ENCODE assay signal across 24 cellular contexts in genomic region chr4:5192271-5192670, GRCh38.
A peak's percentile ranks its signal among the peaks of the same experiment; 100 is the strongest.
DNase-seq lines count a peak whose midpoint lies in the region; ATAC-seq, FAIRE-seq and TF ChIP-seq lines count a peak whose summit lies in the region.
"Had no signal": no experiment of that assay in that cellular context is flagged by ENCODE, and none has a peak within 500 bp of the region (broad histone marks: within the 10 kb centered on the region; RNA-seq: fewer than 3 reads in every experiment).

No MANE protein-coding gene starts in this region.

- no TSS peak for BruUV-seq in mammary epithelial cell (replicated peaks; lab: Mats Ljungman, UMichigan)
- BruUV-seq in MCF 10A (replicated peaks; lab: Mats Ljungman, UMichigan) = no TSS peak
- BruUV-seq in PC-3 (replicated peaks; lab: Mats Ljungman, UMichigan) = no TSS peak

- no peak for TF ChIP-seq CTCF in mammary epithelial cell (conservative IDR thresholded peaks at IDR 0.05 in 1 of 2, IDR thresholded peaks at IDR 0.05 in 1 of 2; ENCODE audit: extremely low read depth in 1 of 2, insufficient read depth in 1 of 2, low read depth in 1 of 2, low read length in 2 of 2)
- no peak for TF ChIP-seq CTCF in MCF 10A (IDR thresholded peaks at IDR 0.05; ENCODE audit: unreplicated experiment)
- no peak for TF ChIP-seq CTCF in PC-3 (conservative IDR thresholded peaks at IDR 0.05; ENCODE audit: low read depth, low read length)
- no peak for TF ChIP-seq CTCF in osteocyte (IDR thresholded peaks at IDR 0.05)

- FAIRE-seq in urothelium cell line (lab: Jason Lieb, UNC) = no peak
- FAIRE-seq: A549, HTR-8/SVneo had no signal

- WGBS in mammary epithelial cell (ENCODE audit: low coverage, missing lambda C conversion rate) = 19% methylated on average over 6 of the region's 6 CpGs

- H3K36me3 ChIP-seq in mammary epithelial cell (ENCODE audit: insufficient read depth, low read length) (no peaks in the 10 kb centered on the region), PC-3 (ENCODE audit: low read depth, low read length) (no peaks in the 10 kb centered on the region)
- H3K36me3 ChIP-seq: BLaER1 had no signal

- ATAC-seq in PC-3 = peak; percentile 58; the same call in 1 of the 2 replicates
- ATAC-seq in HG03571 (IDR thresholded peaks at IDR 0.05; ENCODE audit: unreplicated experiment) = no peak
- ATAC-seq: A549, HCT116 had no signal

- H3K79me2 ChIP-seq in mammary epithelial cell (ENCODE audit: insufficient read depth, low read length) (no peaks in the 10 kb centered on the region), PC-3 (ENCODE audit: low read length) (no peaks in the 10 kb centered on the region)

- dilution Hi-C loops in mammary epithelial cell (cut with HindIII; ENCODE audit: low sequenced_read_pairs) = no loop called here

- H3K27ac ChIP-seq in mammary epithelial cell (ENCODE audit: insufficient read depth, low read depth, low read length) (no peak overlapping the region), PC-3 (ENCODE audit: low read length) (no peak overlapping the region)
- H3K27ac ChIP-seq: 22Rv1, A549, BLaER1 had no signal

- CTCF ChIA-PET in mammary epithelial cell (lab: Charles Lee; ENCODE audit: low non-redundant PET) (no interaction called here), MCF 10A (lab: Yijun Ruan, JAX) (no interaction called here), PC-3 (lab: Charles Lee) (no interaction called here)

- no peak overlapping the region for H3K9ac ChIP-seq in mammary epithelial cell (ENCODE audit: insufficient read depth, low read length)
- no peak overlapping the region for H3K9ac ChIP-seq in PC-3 (ENCODE audit: low read length)
- H3K9ac ChIP-seq: BLaER1 had no signal

- intact Hi-C loops in mammary epithelial cell (cut with micrococcal nuclease) = no loop called here
- intact Hi-C loops in MCF 10A (cut with micrococcal nuclease) = no loop called here
- intact Hi-C loops in PC-3 (cut with micrococcal nuclease) = no loop called here

- H3K9me3 ChIP-seq in mammary epithelial cell (replicated peaks; ENCODE audit: insufficient read depth, low read length) (peaks cover 3% of the 10 kb centered on the region), PC-3 (ENCODE audit: low read length) (no peaks in the 10 kb centered on the region)
- H3K9me3 ChIP-seq: A549, BLaER1 had no signal

- no peaks in the 10 kb centered on the region for H3F3A ChIP-seq in PC-3 (ENCODE audit: low read length, unreplicated experiment)

- H3K36me3 Mint-ChIP-seq in MCF 10A (ENCODE audit: insufficient read depth, unreplicated experiment) (no peaks in the 10 kb centered on the region), osteocyte (ENCODE audit: unreplicated experiment) (peaks cover 3% of the 10 kb centered on the region)
- H3K36me3 Mint-ChIP-seq: CD4-positive, alpha-beta memory T cell had no signal

- H3K4me1 Mint-ChIP-seq in MCF 10A (ENCODE audit: insufficient read depth, unreplicated experiment) (no peaks in the 10 kb centered on the region), osteocyte (ENCODE audit: unreplicated experiment) (peaks cover 24% of the 10 kb centered on the region)
- H3K4me1 Mint-ChIP-seq: CD14-positive monocyte; CD4-positive, alpha-beta memory T cell had no signal

- H4K20me1 ChIP-seq in mammary epithelial cell (ENCODE audit: insufficient read depth, low read length) = no peaks in the 10 kb centered on the region
- no peaks in the 10 kb centered on the region for H4K20me1 ChIP-seq in PC-3 (ENCODE audit: low read length)
- H4K20me1 ChIP-seq: BLaER1 had no signal

- no peaks in the 10 kb centered on the region for H3K4me1 ChIP-seq in mammary epithelial cell (ENCODE audit: insufficient read depth, low read length)
- peaks cover 4% of the 10 kb centered on the region; the same call in 1 of the 2 replicates for H3K4me1 ChIP-seq in PC-3 (ENCODE audit: insufficient read depth, low read length)
- H3K4me1 ChIP-seq: A549 had no signal

- H3K27ac Mint-ChIP-seq in MCF 10A (ENCODE audit: low read depth, unreplicated experiment) (no peak overlapping the region), osteocyte (ENCODE audit: unreplicated experiment) (peak overlapping the region; percentile 86)
- H3K27ac Mint-ChIP-seq: CD14-positive monocyte; CD4-positive, alpha-beta memory T cell; HFFc6 had no signal

- H3K4me3 ChIP-seq in mammary epithelial cell (replicated peaks in 1 of 3; ENCODE audit: insufficient read depth in 1 of 3, low read depth in 2 of 3, low read length in 3 of 3) (no peak overlapping the region), PC-3 (ENCODE audit: low read length) (no peak overlapping the region)
- H3K4me3 ChIP-seq: A549, BLaER1 had no signal

- in situ Hi-C loops in mammary epithelial cell (cut with MboI; ENCODE audit: low sequenced_read_pairs in 2 of 2) = no loop called here

- POLR2A ChIA-PET in MCF 10A (lab: Yijun Ruan, JAX) (no interaction called here), PC-3 (lab: Charles Lee; ENCODE audit: unreplicated experiment) (no interaction called here)

- no peaks in the 10 kb centered on the region for H3K9me2 ChIP-seq in PC-3 (replicated peaks; ENCODE audit: low read length)

- H3K27me3 Mint-ChIP-seq in MCF 10A (ENCODE audit: insufficient read depth, unreplicated experiment) (no peaks in the 10 kb centered on the region), osteocyte (ENCODE audit: unreplicated experiment) (no peaks in the 10 kb centered on the region)
- H3K27me3 Mint-ChIP-seq: CD4-positive, alpha-beta memory T cell had no signal

- H3K9me3 Mint-ChIP-seq in MCF 10A (ENCODE audit: unreplicated experiment) (no peaks in the 10 kb centered on the region), osteocyte (ENCODE audit: unreplicated experiment) (no peaks in the 10 kb centered on the region)
- H3K9me3 Mint-ChIP-seq: CD14-positive monocyte had no signal

- H3K4me3 Mint-ChIP-seq in MCF 10A (ENCODE audit: unreplicated experiment) (no peak overlapping the region), osteocyte (ENCODE audit: unreplicated experiment) (peak overlapping the region; percentile 44)
- H3K4me3 Mint-ChIP-seq: CD14-positive monocyte; CD4-positive, alpha-beta memory T cell; HFFc6 had no signal

- no peak overlapping the region for H3K4me2 ChIP-seq in mammary epithelial cell (ENCODE audit: insufficient read depth, low read depth, low read length)
- no peak overlapping the region for H3K4me2 ChIP-seq in PC-3 (ENCODE audit: low read length)
- H3K4me2 ChIP-seq: A549, BLaER1 had no signal

- no peak overlapping the region for H2AFZ ChIP-seq in mammary epithelial cell (ENCODE audit: low read depth, low read length)
- no peak overlapping the region for H2AFZ ChIP-seq in PC-3 (ENCODE audit: low read length)

- DNase-seq in mammary epithelial cell = peak; percentile 5
- DNase-seq in MCF 10A (ENCODE audit: unreplicated experiment) = no peak
- DNase-seq in PC-3 = peak; percentile 30
- peak; percentile 54 for DNase-seq in dermis blood vessel endothelial cell
- no peak for DNase-seq in osteocyte (ENCODE audit: extremely low spot score, unreplicated experiment)
- DNase-seq in activated CD4-positive, alpha-beta T cell treated with anti-CD3 and anti-CD28 coated beads for 48 hours = no peak
- DNase-seq in urothelium cell line (ENCODE audit: low spot score) = no peak
- DNase-seq: CD4-positive, alpha-beta memory T cell; COR-L47; DMS 273 treated with DMSO at 0.1 percent for 48 hours; DMS53; DND-41; GF-D8; GOT3; H7; HFFc6; IMR-90 had no signal

- no peaks in the 10 kb centered on the region for H3K27me3 ChIP-seq in mammary epithelial cell (ENCODE audit: insufficient read depth, low read length)
- H3K27me3 ChIP-seq in PC-3 (ENCODE audit: low read length) = no peaks in the 10 kb centered on the region; the same call in 1 of the 2 replicates
- H3K27me3 ChIP-seq: BLaER1 had no signal

Comparison
In these comparisons a context has a peak if more than half of its experiments do, and no peak if none do; other contexts are left out.
1. DNase-seq: peak in mammary epithelial cell (single experiment), PC-3 (single experiment) and dermis blood vessel endothelial cell (single experiment); none in MCF 10A (single experiment), osteocyte (single experiment), activated CD4-positive, alpha-beta T cell treated with anti-CD3 and anti-CD28 coated beads for 48 hours (single experiment) and urothelium cell line (single experiment).